In genomic region chr5:36950586-36951457, GRCh38 we compare ENCODE assay signal across 14 cellular contexts.
DNase-seq lines count a peak whose midpoint lies in the region; ATAC-seq and TF ChIP-seq lines count a peak whose summit lies in the region.
"Had no signal": no experiment of that assay in that cellular context is flagged by ENCODE, and none has a peak within 500 bp of the region (broad histone marks: within the 10 kb centered on the region; RNA-seq: fewer than 3 reads in every experiment).

No MANE protein-coding gene starts in this region.

- no peak overlapping the region for H2AFZ ChIP-seq in osteoblast (ENCODE audit: low read length)

- no peak for TF ChIP-seq CTCF in osteoblast (IDR thresholded peaks at IDR 0.05; ENCODE audit: extremely low read depth, low read depth, low read length)

- DNase-seq in GM04503 (ENCODE audit: low read depth) = peak; percentile 89
- DNase-seq in OCI-M1 (lab: John Stamatoyannopoulos, UW) = peak; percentile 14
- no peak for DNase-seq in epithelial cell of prostate (ENCODE audit: low read depth, low spot score)
- DNase-seq in osteoblast (ENCODE audit: insufficient read length, low spot score, missing footprints) = peak; percentile 85
- DNase-seq in posterior cingulate gyrus = no peak
- DNase-seq in NCI-H146 treated with DMSO at 0.1 percent for 48 hours (lab: John Stamatoyannopoulos, UW; ENCODE audit: unreplicated experiment) = no peak
- DNase-seq: activated CD4-positive, CD25-positive, alpha-beta regulatory T cell; DND-41; effector CD8-positive, alpha-beta T cell; NCI-H1436; Peyer's patch had no signal

- peaks cover 17% of the 10 kb centered on the region for H4K20me1 ChIP-seq in osteoblast (ENCODE audit: insufficient read depth, low read length)

- H3K79me2 ChIP-seq in osteoblast (ENCODE audit: insufficient read depth, low read length) = peaks cover 89% of the 10 kb centered on the region

- H3K4me3 ChIP-seq in osteoblast (ENCODE audit: insufficient read depth, low read length) = peak overlapping the region; percentile 56
- H3K4me3 ChIP-seq: Peyer's patch, prostate gland had no signal

- intact Hi-C loops in posterior cingulate gyrus (cut with DNase I) = no loop called here

- H3K4me1 ChIP-seq in osteoblast (ENCODE audit: insufficient read depth, low read length) = peaks cover 35% of the 10 kb centered on the region
- H3K4me1 ChIP-seq: prostate gland had no signal

- H3K27me3 ChIP-seq in osteoblast (ENCODE audit: insufficient read depth, low read length) = no peaks in the 10 kb centered on the region
- H3K27me3 ChIP-seq: Peyer's patch had no signal

- H3K9me3 ChIP-seq in osteoblast (ENCODE audit: low read depth, low read length) = no peaks in the 10 kb centered on the region
- H3K9me3 ChIP-seq: Peyer's patch, prostate gland had no signal

- peak overlapping the region; percentile 82 for H3K4me2 ChIP-seq in osteoblast (ENCODE audit: insufficient read depth, low read length)

- ATAC-seq in HG03571 (IDR thresholded peaks at IDR 0.05; ENCODE audit: unreplicated experiment) (no peak), GM21390 (IDR thresholded peaks at IDR 0.05; ENCODE audit: unreplicated experiment) (no peak)

- H3K27ac ChIP-seq in epithelial cell of prostate = peak overlapping the region; percentile 50
- peak overlapping the region; percentile 60 for H3K27ac ChIP-seq in osteoblast (ENCODE audit: low read depth, low read length)
- H3K27ac ChIP-seq: Peyer's patch, prostate gland had no signal

- H3K36me3 ChIP-seq in osteoblast (ENCODE audit: insufficient read depth, low read length) = no peaks in the 10 kb centered on the region
- H3K36me3 ChIP-seq: prostate gland had no signal

Comparison
In these comparisons a context has a peak if more than half of its experiments do, and no peak if none do; other contexts are left out.
1. DNase-seq: peak in GM04503 (single experiment), OCI-M1 (single experiment) and osteoblast (single experiment); none in epithelial cell of prostate (single experiment), posterior cingulate gyrus (0 of 10) and NCI-H146 treated with DMSO at 0.1 percent for 48 hours (single experiment).